ENCODE assay signal across 8 cellular contexts in the genomic region with DNA sequence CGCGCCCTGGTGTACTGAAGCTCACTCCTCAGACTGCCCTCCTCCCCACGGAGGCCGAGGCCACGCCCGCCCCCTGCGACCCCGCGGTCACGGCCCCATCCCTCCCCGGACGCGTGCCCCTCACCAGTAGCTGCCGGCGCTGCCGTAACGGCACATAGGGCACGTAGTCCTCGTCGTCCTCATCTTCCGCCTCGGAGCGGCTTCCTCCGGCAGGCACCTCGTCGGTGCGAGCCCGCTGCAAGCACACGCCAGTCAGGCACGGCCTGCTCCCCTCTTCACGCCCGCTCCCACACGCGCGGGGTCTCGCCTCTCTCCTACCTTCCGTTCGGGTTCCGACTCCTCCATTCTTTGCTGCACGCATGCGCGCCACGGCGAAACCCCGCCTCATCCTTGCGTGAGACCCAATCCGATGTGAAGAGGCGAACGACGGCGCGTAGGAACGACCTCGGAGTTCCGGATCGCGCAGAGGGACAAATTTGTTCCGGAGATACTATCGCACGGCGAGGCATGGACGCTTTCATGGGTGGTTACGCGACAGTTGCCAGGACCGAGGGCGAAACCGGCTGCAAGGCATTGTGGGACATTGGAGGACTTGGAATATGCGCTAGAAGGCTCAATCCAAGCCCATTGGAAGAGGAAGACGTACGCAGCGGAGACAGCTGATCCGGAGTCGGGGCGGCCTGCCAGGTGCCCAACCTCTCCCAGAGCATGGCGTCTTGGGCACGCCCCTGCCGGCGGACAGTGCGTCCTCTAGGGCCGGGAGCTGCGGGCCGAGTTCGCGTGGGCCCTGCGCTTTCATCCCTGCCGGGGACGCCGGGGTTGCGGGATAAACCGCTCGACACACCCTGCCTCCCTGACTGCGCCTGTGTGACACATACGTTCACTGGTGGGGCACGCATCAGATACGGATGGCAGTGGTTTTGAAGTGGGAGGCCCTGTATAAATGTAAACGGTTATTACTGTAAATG. TPM values are rescaled to one million over a fixed set of nuclear protein-coding genes. Genes with fewer than 3 reads are reported as not detected.
DNase-seq lines count a peak whose midpoint lies in the region; ATAC-seq and TF ChIP-seq lines count a peak whose summit lies in the region.

Gene DDX41 (minus strand): TSS at position 361 of the 968 bp plus-strand sequence. CDS start 16 bp downstream, at position 345.

- no peaks in the 10 kb centered on the region for H3K27me3 Mint-ChIP-seq in central memory CD8-positive, alpha-beta T cell

- peak within 1 kb of the TSS; percentile 94 for H3K4me3 Mint-ChIP-seq in central memory CD8-positive, alpha-beta T cell

- peaks cover 10 to 77% (median 38%) of the 10 kb centered on the region in 6 donors for H3K4me1 ChIP-seq in spleen

- DNase-seq in AG09319 (ENCODE audit: extremely low read depth, low read depth) (peak; percentile 99), NCI-H446 (lab: John Stamatoyannopoulos, UW) (peak; percentile 97 to 98), inferior parietal cortex (ENCODE audit: extremely low spot score) (peak; percentile 99), spleen (peak; percentile 98)
- DNase-seq in activated CD4-positive, CD25-positive, alpha-beta regulatory T cell treated with anti-CD3 and anti-CD28 coated beads, Interleukin-2, amount 50 U/mL, for 16 hours (ENCODE audit: low read depth, low spot score), result peak; percentile 91
- DNase-seq in central memory CD8-positive, alpha-beta T cell (ENCODE audit: low spot score in 2 of 2), result peak; percentile 85 to 89

- peak; percentile 82 for TF ChIP-seq POLR2A in GM18951 (IDR thresholded peaks at IDR 0.05; ENCODE audit: extremely low read depth, insufficient read depth, insufficient read length)
- peak in 1 of 3 donors; percentile 36 for TF ChIP-seq POLR2A in spleen (IDR thresholded peaks at IDR 0.05)

- ATAC-seq in HG03196 (IDR thresholded peaks at IDR 0.05; ENCODE audit: unreplicated experiment), result peak; percentile 71
- peak; percentile 88 for ATAC-seq in central memory CD8-positive, alpha-beta T cell (replicated peaks; ENCODE audit: extremely low read depth, poor library complexity, severe bottlenecking)

- peak within 1 kb of the TSS; percentile 89 for H3K27ac Mint-ChIP-seq in central memory CD8-positive, alpha-beta T cell (ENCODE audit: low read depth)

- TF ChIP-seq CTCF in AG09319 (IDR thresholded peaks at IDR 0.05; ENCODE audit: low read depth, low read length), result no peak
- TF ChIP-seq CTCF in spleen (IDR thresholded peaks at IDR 0.05 in 8 of 11, conservative IDR thresholded peaks at IDR 0.05 in 3 of 11), result peak in 4 of 11 experiments; percentile 13 to 35 (median 19)

- peak within 1 kb of the TSS; percentile 55 to 93 (median 86) for H3K27ac ChIP-seq in spleen

- intact Hi-C loops in spleen (cut with DNase I; ENCODE audit: low total_unique reads), result no loop called here

- peaks cover 0 to 70% (median 64%) of the 10 kb centered on the region in 6 donors for H3K36me3 ChIP-seq in spleen

- peaks cover 21% of the 10 kb centered on the region for H3K36me3 Mint-ChIP-seq in central memory CD8-positive, alpha-beta T cell (ENCODE audit: insufficient read depth)

- H3K4me3 ChIP-seq in spleen, result peak within 1 kb of the TSS; percentile 70 to 98 (median 94)

- no peaks in the 10 kb centered on the region for H3K27me3 ChIP-seq in spleen (replicated peaks in 1 of 7)

- H3K9me3 Mint-ChIP-seq in central memory CD8-positive, alpha-beta T cell, result no peaks in the 10 kb centered on the region

- in situ Hi-C loops in GM18951 (cut with MboI; ENCODE audit: low sequenced_read_pairs, unreplicated experiment), result no loop called here

- WGBS in spleen, 5 donors, result 0 to 1% (median 0%) methylated on average over 47 to 96 of the region's 96 CpGs

- peaks cover 57% of the 10 kb centered on the region for H3K4me1 Mint-ChIP-seq in central memory CD8-positive, alpha-beta T cell

- H3K9me3 ChIP-seq in spleen, result no peaks in the 10 kb centered on the region

RNA-seq across cellular contexts. Expression of gene DDX41, which starts in this region (rescaled TPM):
- total RNA-seq in spleen, result 100 to 1,000 TPM in 2 of 7 donors, 10 to 100 TPM in 5; 68.9 to 126 (median 91.8) TPM
- polyA plus RNA-seq in spleen, result 10 to 100 TPM; 68.9 to 99.4 (median 92.9) TPM

Comparison
In these comparisons a context has a peak if more than half of its experiments do, and no peak if none do; other contexts are left out.
1. Peak in every context shown above with its lines: DNase-seq, ATAC-seq, H3K4me3 ChIP-seq and H3K27ac ChIP-seq.